Comparison of ENCODE assay signal across 8 cellular contexts in the genomic region with DNA sequence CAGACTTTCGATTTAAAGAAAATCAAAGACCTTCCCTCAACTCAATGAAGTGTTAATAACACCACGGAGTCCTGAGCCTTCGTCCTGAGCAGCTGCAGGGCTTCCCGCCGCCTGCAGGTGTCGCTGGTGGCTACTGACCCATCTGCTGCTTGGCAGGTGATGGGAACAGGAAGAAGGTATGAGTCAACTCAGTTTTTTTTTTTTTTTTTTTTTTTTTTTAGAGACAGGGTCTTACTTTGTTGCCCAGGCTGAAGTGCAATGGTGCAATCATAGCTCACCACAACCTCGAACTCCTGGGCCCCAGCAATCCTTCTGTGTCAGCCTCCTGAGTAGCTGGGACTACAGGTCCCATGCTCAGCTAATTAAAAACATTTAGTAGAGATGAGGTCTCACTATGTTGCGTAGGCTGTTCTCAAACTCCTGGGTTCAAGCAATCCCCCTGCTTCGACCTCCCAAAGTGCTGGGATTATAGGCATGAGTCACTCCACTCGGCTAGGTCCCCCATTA.
A peak's percentile ranks its signal among the peaks of the same experiment; 100 is the strongest.
DNase-seq lines count a peak whose midpoint lies in the region; ATAC-seq and TF ChIP-seq lines count a peak whose summit lies in the region.

No MANE protein-coding gene starts in this region.

- H2AFZ ChIP-seq in parathyroid adenoma, result no peak overlapping the region

- H3K36me3 ChIP-seq in parathyroid adenoma (ENCODE audit: control insufficient read depth, insufficient read depth, low read length), result no peaks in the 10 kb centered on the region
- H3K36me3 ChIP-seq in upper lobe of right lung, result no peaks in the 10 kb centered on the region

- no peak overlapping the region for H3K9ac ChIP-seq in parathyroid adenoma

- DNase-seq in AG08395 (ENCODE audit: low spot score) (peak; percentile 48), NOMO-1 treated with DMSO at 0.1 percent for 48 hours (lab: John Stamatoyannopoulos, UW; ENCODE audit: unreplicated experiment) (peak; percentile 70), fibroblast of the aortic adventitia (ENCODE audit: low read depth) (peak; percentile 50), upper lobe of right lung (peak; percentile 81)
- peak; percentile 68 for DNase-seq in activated T-cell treated with anti-CD3 and anti-CD28 coated beads, Interleukin-2, amount 50 U/mL, for 1 hour

- H3K9me3 ChIP-seq in parathyroid adenoma (ENCODE audit: control insufficient read depth, low read length) (no peaks in the 10 kb centered on the region), upper lobe of right lung (no peaks in the 10 kb centered on the region)

- no peaks in the 10 kb centered on the region for H3K79me2 ChIP-seq in parathyroid adenoma

- H3K27ac ChIP-seq in parathyroid adenoma, result no peak overlapping the region
- H3K27ac ChIP-seq in upper lobe of right lung, result no peak overlapping the region

- no peak overlapping the region for H3K4me2 ChIP-seq in parathyroid adenoma (ENCODE audit: low read length)

- H3K4me3 ChIP-seq in fibroblast of the aortic adventitia (ENCODE audit: low read depth, low read length), result no peak overlapping the region
- H3K4me3 ChIP-seq in parathyroid adenoma (ENCODE audit: low read depth, low read length), result no peak overlapping the region
- no peak overlapping the region for H3K4me3 ChIP-seq in upper lobe of right lung

- intact Hi-C loops in upper lobe of right lung (cut with DNase I), result no loop called here

- peak; percentile 88 for TF ChIP-seq CTCF in fibroblast of the aortic adventitia (IDR thresholded peaks at IDR 0.05; ENCODE audit: insufficient read depth, low read length)
- peak; percentile 49 for TF ChIP-seq CTCF in parathyroid adenoma (IDR thresholded peaks at IDR 0.05)
- peak; percentile 73 for TF ChIP-seq CTCF in upper lobe of right lung (IDR thresholded peaks at IDR 0.05)

- ATAC-seq in GM18517 (IDR thresholded peaks at IDR 0.05; ENCODE audit: unreplicated experiment) (peak; percentile 93), HG02970 (IDR thresholded peaks at IDR 0.05; ENCODE audit: low FRiP score, unreplicated experiment) (peak; percentile 78), upper lobe of right lung (peak; percentile 85)

- H3K27me3 ChIP-seq in parathyroid adenoma (ENCODE audit: control insufficient read depth, insufficient read depth, low read length) (no peaks in the 10 kb centered on the region), upper lobe of right lung (no peaks in the 10 kb centered on the region)

- H3K4me1 ChIP-seq in parathyroid adenoma (no peaks in the 10 kb centered on the region), upper lobe of right lung (peaks cover 12% of the 10 kb centered on the region)
